9 cellular contexts compared by ENCODE assay signal in the genomic region with DNA sequence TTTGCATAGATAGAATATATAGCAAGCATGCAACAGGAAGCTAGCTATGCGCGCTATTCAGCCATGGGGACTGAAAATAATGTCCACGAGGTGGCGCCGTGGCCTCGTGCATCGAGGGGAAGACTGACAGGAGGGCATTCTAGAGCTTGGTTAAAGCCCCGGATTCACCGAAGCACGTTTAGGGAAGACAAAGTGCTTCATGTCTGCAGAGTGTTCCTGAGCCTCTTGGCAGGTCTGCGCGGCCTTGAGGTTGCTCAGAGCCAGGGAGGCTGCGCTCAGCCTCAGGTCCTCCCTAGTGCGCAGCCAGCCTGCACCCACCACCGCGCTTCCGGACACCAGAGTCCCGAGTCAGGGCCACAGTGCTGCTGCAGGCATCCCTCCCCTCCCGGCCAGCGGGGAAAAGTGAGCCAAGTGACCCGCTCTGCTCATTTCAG. TPM values are rescaled to one million over a fixed set of nuclear protein-coding genes. Genes with fewer than 3 reads are reported as not detected.
DNase-seq lines count a peak whose midpoint lies in the region; ATAC-seq, FAIRE-seq and TF ChIP-seq lines count a peak whose summit lies in the region.
"Had no signal": no experiment of that assay in that cellular context is flagged by ENCODE, and none has a peak within 500 bp of the region (broad histone marks: within the 10 kb centered on the region; RNA-seq: fewer than 3 reads in every experiment).

No MANE protein-coding gene starts in this region.

- H3K9me2 ChIP-seq in PC-3 (replicated peaks; ENCODE audit: low read length): no peaks in the 10 kb centered on the region

- H3K9me3 ChIP-seq in PC-3 (ENCODE audit: low read length) (no peaks in the 10 kb centered on the region), kidney (ENCODE audit: control insufficient read depth in 1 of 2, low read length in 2 of 2) (no peaks in the 10 kb centered on the region)

- TF ChIP-seq CTCF in PC-3 (conservative IDR thresholded peaks at IDR 0.05; ENCODE audit: low read depth, low read length) (peak; percentile 95), kidney (IDR thresholded peaks at IDR 0.05; ENCODE audit: borderline replicate concordance, extremely low read depth, insufficient read depth) (peak; percentile 67)

- no peak for FAIRE-seq in kidney (lab: Jason Lieb, UNC)
- FAIRE-seq: A204.1 had no signal

- BruUV-seq in PC-3 (replicated peaks; lab: Mats Ljungman, UMichigan): no TSS peak

- peak overlapping the region; percentile 94 for H3K4me2 ChIP-seq in PC-3 (ENCODE audit: low read length)

- H3K4me1 ChIP-seq in PC-3 (ENCODE audit: insufficient read depth, low read length) (peaks cover 10% of the 10 kb centered on the region; the same call in 1 of the 2 replicates), kidney (ENCODE audit: control insufficient read depth in 1 of 2, insufficient read depth in 1 of 2, low read depth in 1 of 2, low read length in 2 of 2) (peaks cover 0 to 5% of the 10 kb centered on the region in 2 donors)

- H4K20me1 ChIP-seq in PC-3 (ENCODE audit: low read length): no peaks in the 10 kb centered on the region

- H3K4me3 ChIP-seq in PC-3 (ENCODE audit: low read length): peak overlapping the region; percentile 64
- H3K4me3 ChIP-seq in kidney (ENCODE audit: low read length in 2 of 2): peak overlapping the region; percentile 51 to 55

- intact Hi-C loops in PC-3 (cut with micrococcal nuclease) (no loop called here), kidney (cut with DNase I) (loop anchor here (10.0 kb wide), 1 partner anchor 123 kb away; no protein-coding TSS in a partner anchor)

- no peaks in the 10 kb centered on the region for H3K36me3 ChIP-seq in PC-3 (ENCODE audit: low read depth, low read length)
- no peaks in the 10 kb centered on the region for H3K36me3 ChIP-seq in kidney (ENCODE audit: control insufficient read depth in 1 of 2, insufficient read depth in 2 of 2, low read length in 2 of 2)

- no peaks in the 10 kb centered on the region for H3F3A ChIP-seq in PC-3 (ENCODE audit: low read length, unreplicated experiment)

- H3K79me2 ChIP-seq in PC-3 (ENCODE audit: low read length): no peaks in the 10 kb centered on the region

- no peak overlapping the region for H3K9ac ChIP-seq in PC-3 (ENCODE audit: low read length)
- no peak overlapping the region for H3K9ac ChIP-seq in kidney (ENCODE audit: low read length in 2 of 2)

- H3K27me3 ChIP-seq in PC-3 (ENCODE audit: low read length): no peaks in the 10 kb centered on the region

- POLR2A ChIA-PET in PC-3 (lab: Charles Lee; ENCODE audit: unreplicated experiment): no interaction called here

- H3K27ac ChIP-seq in PC-3 (ENCODE audit: low read length) (no peak overlapping the region), caudate nucleus (ENCODE audit: low read depth, low read length) (no peak overlapping the region), kidney (ENCODE audit: low read depth in 2 of 2, low read length in 2 of 2) (no peak overlapping the region)

- H2AFZ ChIP-seq in PC-3 (ENCODE audit: low read length): peak overlapping the region; percentile 79

- ATAC-seq in PC-3 (peak; percentile 87), HG03439 (IDR thresholded peaks at IDR 0.05; ENCODE audit: unreplicated experiment) (no peak)

- CTCF ChIA-PET in PC-3 (lab: Charles Lee): interaction anchor here (0.5 to 1.0 kb wide), 3 partner anchors 929 to 1252 kb away, joined by 3 to 4 read pairs (median 3); no protein-coding TSS in a partner anchor

- peak; percentile 66 for DNase-seq in DMS 273 (lab: John Stamatoyannopoulos, UW; ENCODE audit: unreplicated experiment)
- no peak for DNase-seq in DMS 273 treated with DMSO at 0.1 percent for 48 hours (lab: John Stamatoyannopoulos, UW)
- peak; percentile 69 for DNase-seq in KG1 (lab: John Stamatoyannopoulos, UW)
- DNase-seq in PC-3: peak; percentile 88
- DNase-seq in caudate nucleus (lab: John Stamatoyannopoulos, UW): peak in 47 of 61 donors; percentile 11 to 74 (median 52)
- DNase-seq in kidney: peak; percentile 75
- peak; percentile 30 for DNase-seq in stimulated activated CD4-positive, alpha-beta T cell treated with anti-CD3 and anti-CD28 coated beads, Interleukin-4, amount 100 ng/mL, for 24 hours

RNA-seq across cellular contexts. Expression of a gene that starts 24.6 kb away (rescaled TPM):
- total RNA-seq in PC-3 (2014; rRNA removed): not detected in 2 replicates
- not detected for total RNA-seq in kidney
- not detected for polyA plus RNA-seq in kidney (ENCODE audit: insufficient read depth, low read depth, low replicate concordance)
